1 cellular context compared by ENCODE assay signal in genomic region chr2:898319-898718, GRCh38.
TF ChIP-seq lines count a peak whose summit lies in the region.

No MANE protein-coding gene starts in this region.

TF ChIP-seq in GM23338, 12 proteins besides CTCF, POLR2A, EP300 and RAD21 (continued from another document):
- TF ChIP-seq ZNF114 (CRISPR knock-in tag; IDR thresholded peaks at IDR 0.05): no peak
- no peak for TF ChIP-seq ETS1 (IDR thresholded peaks at IDR 0.05)
- TF ChIP-seq CREB1 (CRISPR knock-in tag; IDR thresholded peaks at IDR 0.05; ENCODE audit: low read depth): no peak
- no peak for TF ChIP-seq EZH2phosphoT487 (IDR thresholded peaks at IDR 0.05; ENCODE audit: unreplicated experiment)
- TF ChIP-seq JUNB (IDR thresholded peaks at IDR 0.05; ENCODE audit: unreplicated experiment): no peak
- no peak for TF ChIP-seq POLR2AphosphoS5 (IDR thresholded peaks at IDR 0.05; ENCODE audit: low read depth)
- no peak for TF ChIP-seq NANOG (IDR thresholded peaks at IDR 0.05; ENCODE audit: borderline replicate concordance)
- TF ChIP-seq ZNF462 (CRISPR knock-in tag; IDR thresholded peaks at IDR 0.05): no peak
- TF ChIP-seq EZH2 (IDR thresholded peaks at IDR 0.05; ENCODE audit: low read depth, unreplicated experiment): no peak
- TF ChIP-seq, protein P1, sequence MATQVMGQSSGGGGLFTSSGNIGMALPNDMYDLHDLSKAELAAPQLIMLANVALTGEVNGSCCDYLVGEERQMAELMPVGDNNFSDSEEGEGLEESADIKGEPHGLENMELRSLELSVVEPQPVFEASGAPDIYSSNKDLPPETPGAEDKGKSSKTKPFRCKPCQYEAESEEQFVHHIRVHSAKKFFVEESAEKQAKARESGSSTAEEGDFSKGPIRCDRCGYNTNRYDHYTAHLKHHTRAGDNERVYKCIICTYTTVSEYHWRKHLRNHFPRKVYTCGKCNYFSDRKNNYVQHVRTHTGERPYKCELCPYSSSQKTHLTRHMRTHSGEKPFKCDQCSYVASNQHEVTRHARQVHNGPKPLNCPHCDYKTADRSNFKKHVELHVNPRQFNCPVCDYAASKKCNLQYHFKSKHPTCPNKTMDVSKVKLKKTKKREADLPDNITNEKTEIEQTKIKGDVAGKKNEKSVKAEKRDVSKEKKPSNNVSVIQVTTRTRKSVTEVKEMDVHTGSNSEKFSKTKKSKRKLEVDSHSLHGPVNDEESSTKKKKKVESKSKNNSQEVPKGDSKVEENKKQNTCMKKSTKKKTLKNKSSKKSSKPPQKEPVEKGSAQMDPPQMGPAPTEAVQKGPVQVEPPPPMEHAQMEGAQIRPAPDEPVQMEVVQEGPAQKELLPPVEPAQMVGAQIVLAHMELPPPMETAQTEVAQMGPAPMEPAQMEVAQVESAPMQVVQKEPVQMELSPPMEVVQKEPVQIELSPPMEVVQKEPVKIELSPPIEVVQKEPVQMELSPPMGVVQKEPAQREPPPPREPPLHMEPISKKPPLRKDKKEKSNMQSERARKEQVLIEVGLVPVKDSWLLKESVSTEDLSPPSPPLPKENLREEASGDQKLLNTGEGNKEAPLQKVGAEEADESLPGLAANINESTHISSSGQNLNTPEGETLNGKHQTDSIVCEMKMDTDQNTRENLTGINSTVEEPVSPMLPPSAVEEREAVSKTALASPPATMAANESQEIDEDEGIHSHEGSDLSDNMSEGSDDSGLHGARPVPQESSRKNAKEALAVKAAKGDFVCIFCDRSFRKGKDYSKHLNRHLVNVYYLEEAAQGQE (IDR thresholded peaks at IDR 0.05; ENCODE audit: unreplicated experiment): no peak
- no peak for TF ChIP-seq STAT1 (IDR thresholded peaks at IDR 0.05; ENCODE audit: unreplicated experiment)
TF ChIP-seq in GM23338: peak in this region for 0.
